Comparison of ENCODE assay signal across 1 cellular context in the genomic region with DNA sequence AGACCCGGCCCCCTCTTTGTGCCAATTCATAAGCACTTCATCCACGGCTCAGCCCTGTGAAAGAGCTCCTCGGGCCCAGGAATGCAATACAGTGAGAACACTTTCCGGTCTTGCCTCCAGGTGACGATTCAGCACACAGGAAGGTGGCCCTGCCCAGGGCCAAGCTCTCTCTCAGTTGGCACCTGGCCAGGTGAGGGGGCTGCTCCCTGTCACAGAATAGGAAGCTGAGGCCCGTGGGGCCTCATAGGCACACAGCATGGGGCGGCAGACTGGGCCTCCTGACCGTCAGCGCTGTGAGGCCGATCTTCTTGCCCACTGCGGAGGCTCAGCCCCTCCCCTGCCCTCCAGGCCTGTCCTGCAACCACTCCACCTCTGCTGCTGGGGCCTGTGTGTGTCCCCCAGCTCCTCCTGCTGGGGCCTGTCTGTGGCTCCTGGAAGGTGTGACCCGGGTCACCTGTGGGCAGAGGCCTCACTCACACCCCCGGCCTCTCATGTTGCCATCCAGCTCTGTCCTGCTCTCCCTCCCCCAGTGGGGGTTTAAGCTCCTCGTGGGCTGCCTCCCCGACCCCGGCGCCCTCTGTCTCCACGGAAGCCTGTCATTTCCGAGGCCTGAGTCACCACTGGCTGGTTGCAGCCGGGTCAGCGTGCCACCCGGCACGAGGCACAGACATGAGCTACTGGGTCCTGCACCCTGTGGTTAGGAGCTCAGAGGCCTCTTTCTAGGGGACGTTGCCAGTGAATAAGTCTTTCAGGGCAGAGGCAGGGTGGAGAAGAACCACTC.
TF ChIP-seq lines count a peak whose summit lies in the region.

No MANE protein-coding gene starts in this region.

TF ChIP-seq in HepG2, 621 proteins besides CTCF, POLR2A, EP300 and RAD21 (continued from another document and continues in another):
- TF ChIP-seq ZNF503 (CRISPR knock-in tag; IDR thresholded peaks at IDR 0.05), result no peak; the same call in 1 of the 2 replicates
- TF ChIP-seq, protein P1, sequence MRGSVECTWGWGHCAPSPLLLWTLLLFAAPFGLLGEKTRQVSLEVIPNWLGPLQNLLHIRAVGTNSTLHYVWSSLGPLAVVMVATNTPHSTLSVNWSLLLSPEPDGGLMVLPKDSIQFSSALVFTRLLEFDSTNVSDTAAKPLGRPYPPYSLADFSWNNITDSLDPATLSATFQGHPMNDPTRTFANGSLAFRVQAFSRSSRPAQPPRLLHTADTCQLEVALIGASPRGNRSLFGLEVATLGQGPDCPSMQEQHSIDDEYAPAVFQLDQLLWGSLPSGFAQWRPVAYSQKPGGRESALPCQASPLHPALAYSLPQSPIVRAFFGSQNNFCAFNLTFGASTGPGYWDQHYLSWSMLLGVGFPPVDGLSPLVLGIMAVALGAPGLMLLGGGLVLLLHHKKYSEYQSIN (CRISPR knock-in tag; IDR thresholded peaks at IDR 0.05; ENCODE audit: borderline replicate concordance), result no peak
- TF ChIP-seq NRL (CRISPR knock-in tag; IDR thresholded peaks at IDR 0.05; ENCODE audit: borderline replicate concordance), result peak; percentile 78; the same call in 1 of the 2 replicates
- 0 out of 2 replicates have a peak, but pooled peaks have one; percentile 30 for TF ChIP-seq KMT2B (CRISPR knock-in tag; IDR thresholded peaks at IDR 0.05)
- peak; percentile 47; the same call in 1 of the 2 replicates for TF ChIP-seq KMT2A (CRISPR knock-in tag; IDR thresholded peaks at IDR 0.05)
- TF ChIP-seq ARID3A (IDR thresholded peaks at IDR 0.05; ENCODE audit: low read depth, low read length), result no peak
- TF ChIP-seq NR2F1 (CRISPR knock-in tag; IDR thresholded peaks at IDR 0.05), result peak; percentile 68 to 82; a peak in 3 of 4 replicates
- TF ChIP-seq ZNF563 (CRISPR knock-in tag; IDR thresholded peaks at IDR 0.05), result 0 out of 2 replicates have a peak, but pooled peaks have one; percentile 20
- TF ChIP-seq, protein P2, sequence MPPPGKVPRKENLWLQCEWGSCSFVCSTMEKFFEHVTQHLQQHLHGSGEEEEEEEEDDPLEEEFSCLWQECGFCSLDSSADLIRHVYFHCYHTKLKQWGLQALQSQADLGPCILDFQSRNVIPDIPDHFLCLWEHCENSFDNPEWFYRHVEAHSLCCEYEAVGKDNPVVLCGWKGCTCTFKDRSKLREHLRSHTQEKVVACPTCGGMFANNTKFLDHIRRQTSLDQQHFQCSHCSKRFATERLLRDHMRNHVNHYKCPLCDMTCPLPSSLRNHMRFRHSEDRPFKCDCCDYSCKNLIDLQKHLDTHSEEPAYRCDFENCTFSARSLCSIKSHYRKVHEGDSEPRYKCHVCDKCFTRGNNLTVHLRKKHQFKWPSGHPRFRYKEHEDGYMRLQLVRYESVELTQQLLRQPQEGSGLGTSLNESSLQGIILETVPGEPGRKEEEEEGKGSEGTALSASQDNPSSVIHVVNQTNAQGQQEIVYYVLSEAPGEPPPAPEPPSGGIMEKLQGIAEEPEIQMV (CRISPR knock-in tag; IDR thresholded peaks at IDR 0.05; ENCODE audit: low read depth), result no peak; the same call in 1 of the 2 replicates
- TF ChIP-seq, protein P3, sequence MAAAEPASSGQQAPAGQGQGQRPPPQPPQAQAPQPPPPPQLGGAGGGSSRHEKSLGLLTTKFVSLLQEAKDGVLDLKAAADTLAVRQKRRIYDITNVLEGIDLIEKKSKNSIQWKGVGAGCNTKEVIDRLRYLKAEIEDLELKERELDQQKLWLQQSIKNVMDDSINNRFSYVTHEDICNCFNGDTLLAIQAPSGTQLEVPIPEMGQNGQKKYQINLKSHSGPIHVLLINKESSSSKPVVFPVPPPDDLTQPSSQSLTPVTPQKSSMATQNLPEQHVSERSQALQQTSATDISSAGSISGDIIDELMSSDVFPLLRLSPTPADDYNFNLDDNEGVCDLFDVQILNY (CRISPR knock-in tag; conservative IDR thresholded peaks at IDR 0.05), result no peak
- 0 out of 2 replicates have a peak, but pooled peaks have one; percentile 36 for TF ChIP-seq YEATS2 (CRISPR knock-in tag; IDR thresholded peaks at IDR 0.05; ENCODE audit: borderline replicate concordance)
- TF ChIP-seq ZNF460 (CRISPR knock-in tag; IDR thresholded peaks at IDR 0.05; ENCODE audit: borderline replicate concordance), result peak; percentile 60; the same call in 1 of the 2 replicates
- no peak for TF ChIP-seq NFE2L1 (CRISPR knock-in tag; IDR thresholded peaks at IDR 0.05; ENCODE audit: borderline replicate concordance)
- TF ChIP-seq NPAS2 (CRISPR knock-in tag; IDR thresholded peaks at IDR 0.05; ENCODE audit: borderline replicate concordance), result no peak
- 0 out of 2 replicates have a peak, but pooled peaks have one; percentile 58 for TF ChIP-seq SRY (CRISPR knock-in tag; IDR thresholded peaks at IDR 0.05)
- TF ChIP-seq ZNF878 (CRISPR knock-in tag; IDR thresholded peaks at IDR 0.05), result no peak
- peak; percentile 74; the same call in 1 of the 2 replicates for TF ChIP-seq JUN (CRISPR knock-in tag; IDR thresholded peaks at IDR 0.05)
- 0 out of 2 replicates have a peak, but pooled peaks have one; percentile 38 for TF ChIP-seq ZNF704 (CRISPR knock-in tag; IDR thresholded peaks at IDR 0.05; ENCODE audit: borderline replicate concordance)
- peak; percentile 64; the same call in 1 of the 2 replicates for TF ChIP-seq ZNF768 (CRISPR knock-in tag; IDR thresholded peaks at IDR 0.05)
- TF ChIP-seq, protein P4, sequence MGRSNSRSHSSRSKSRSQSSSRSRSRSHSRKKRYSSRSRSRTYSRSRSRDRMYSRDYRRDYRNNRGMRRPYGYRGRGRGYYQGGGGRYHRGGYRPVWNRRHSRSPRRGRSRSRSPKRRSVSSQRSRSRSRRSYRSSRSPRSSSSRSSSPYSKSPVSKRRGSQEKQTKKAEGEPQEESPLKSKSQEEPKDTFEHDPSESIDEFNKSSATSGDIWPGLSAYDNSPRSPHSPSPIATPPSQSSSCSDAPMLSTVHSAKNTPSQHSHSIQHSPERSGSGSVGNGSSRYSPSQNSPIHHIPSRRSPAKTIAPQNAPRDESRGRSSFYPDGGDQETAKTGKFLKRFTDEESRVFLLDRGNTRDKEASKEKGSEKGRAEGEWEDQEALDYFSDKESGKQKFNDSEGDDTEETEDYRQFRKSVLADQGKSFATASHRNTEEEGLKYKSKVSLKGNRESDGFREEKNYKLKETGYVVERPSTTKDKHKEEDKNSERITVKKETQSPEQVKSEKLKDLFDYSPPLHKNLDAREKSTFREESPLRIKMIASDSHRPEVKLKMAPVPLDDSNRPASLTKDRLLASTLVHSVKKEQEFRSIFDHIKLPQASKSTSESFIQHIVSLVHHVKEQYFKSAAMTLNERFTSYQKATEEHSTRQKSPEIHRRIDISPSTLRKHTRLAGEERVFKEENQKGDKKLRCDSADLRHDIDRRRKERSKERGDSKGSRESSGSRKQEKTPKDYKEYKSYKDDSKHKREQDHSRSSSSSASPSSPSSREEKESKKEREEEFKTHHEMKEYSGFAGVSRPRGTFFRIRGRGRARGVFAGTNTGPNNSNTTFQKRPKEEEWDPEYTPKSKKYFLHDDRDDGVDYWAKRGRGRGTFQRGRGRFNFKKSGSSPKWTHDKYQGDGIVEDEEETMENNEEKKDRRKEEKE (IDR thresholded peaks at IDR 0.05), result no peak
- TF ChIP-seq MTA1 (CRISPR knock-in tag; IDR thresholded peaks at IDR 0.05; ENCODE audit: borderline replicate concordance), result peak; percentile 63; the same call in 1 of the 2 replicates
- TF ChIP-seq ZNF549 (CRISPR knock-in tag; IDR thresholded peaks at IDR 0.05), result no peak
- TF ChIP-seq ZNF556 (CRISPR knock-in tag; IDR thresholded peaks at IDR 0.05; ENCODE audit: borderline replicate concordance), result 0 out of 2 replicates have a peak, but pooled peaks have one; percentile 26
- peak; percentile 63 for TF ChIP-seq PAXIP1 (CRISPR knock-in tag; conservative IDR thresholded peaks at IDR 0.05)
- no peak for TF ChIP-seq MAF1 (CRISPR knock-in tag; IDR thresholded peaks at IDR 0.05; ENCODE audit: borderline replicate concordance)
- peak; percentile 56 for TF ChIP-seq ZNF547 (CRISPR knock-in tag; IDR thresholded peaks at IDR 0.05)
- 0 out of 2 replicates have a peak, but pooled peaks have one; percentile 22 for TF ChIP-seq ZNF777 (CRISPR knock-in tag; IDR thresholded peaks at IDR 0.05)
- TF ChIP-seq HNRNPUL1 (IDR thresholded peaks at IDR 0.05; ENCODE audit: low read depth, low read length), result no peak
- peak; percentile 62 for TF ChIP-seq KAT8 (CRISPR knock-in tag; IDR thresholded peaks at IDR 0.05)
- TF ChIP-seq ZIK1 (CRISPR knock-in tag; IDR thresholded peaks at IDR 0.05; ENCODE audit: borderline replicate concordance, low read depth), result peak; percentile 75; the same call in 1 of the 2 replicates
- TF ChIP-seq SNAI1 (CRISPR knock-in tag; IDR thresholded peaks at IDR 0.05; ENCODE audit: borderline replicate concordance), result no peak
- no peak for TF ChIP-seq ZNF776 (CRISPR knock-in tag; IDR thresholded peaks at IDR 0.05)
- TF ChIP-seq ZNF709 (CRISPR knock-in tag; IDR thresholded peaks at IDR 0.05), result peak; percentile 35; the same call in 1 of the 2 replicates
- peak; percentile 30 for TF ChIP-seq YY1 (IDR thresholded peaks at IDR 0.05; ENCODE audit: insufficient read depth, insufficient replicate concordance, low read depth, low read length)
- TF ChIP-seq RNF2 (conservative IDR thresholded peaks at IDR 0.05; ENCODE audit: low read depth), result peak; percentile 96
- no peak for TF ChIP-seq ZNF468 (CRISPR knock-in tag; IDR thresholded peaks at IDR 0.05)
- no peak for TF ChIP-seq ZNF496 (CRISPR knock-in tag; IDR thresholded peaks at IDR 0.05; ENCODE audit: insufficient replicate concordance)
- no peak for TF ChIP-seq ZNF850 (CRISPR knock-in tag; conservative IDR thresholded peaks at IDR 0.05)
- peak; percentile 71; the same call in 1 of the 2 replicates for TF ChIP-seq NFKB2 (CRISPR knock-in tag; IDR thresholded peaks at IDR 0.05; ENCODE audit: borderline replicate concordance)
- 0 out of 2 replicates have a peak, but pooled peaks have one; percentile 34 for TF ChIP-seq KDM6A (CRISPR knock-in tag; IDR thresholded peaks at IDR 0.05; ENCODE audit: low read depth)
- no peak for TF ChIP-seq ZNF260 (CRISPR knock-in tag; IDR thresholded peaks at IDR 0.05; ENCODE audit: borderline replicate concordance, low read depth)
- TF ChIP-seq SRSF9 (IDR thresholded peaks at IDR 0.05; ENCODE audit: borderline replicate concordance, insufficient read depth, low read depth, low read length, poor library complexity, severe bottlenecking), result no peak
- TF ChIP-seq, protein P5, sequence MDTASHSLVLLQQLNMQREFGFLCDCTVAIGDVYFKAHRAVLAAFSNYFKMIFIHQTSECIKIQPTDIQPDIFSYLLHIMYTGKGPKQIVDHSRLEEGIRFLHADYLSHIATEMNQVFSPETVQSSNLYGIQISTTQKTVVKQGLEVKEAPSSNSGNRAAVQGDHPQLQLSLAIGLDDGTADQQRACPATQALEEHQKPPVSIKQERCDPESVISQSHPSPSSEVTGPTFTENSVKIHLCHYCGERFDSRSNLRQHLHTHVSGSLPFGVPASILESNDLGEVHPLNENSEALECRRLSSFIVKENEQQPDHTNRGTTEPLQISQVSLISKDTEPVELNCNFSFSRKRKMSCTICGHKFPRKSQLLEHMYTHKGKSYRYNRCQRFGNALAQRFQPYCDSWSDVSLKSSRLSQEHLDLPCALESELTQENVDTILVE (CRISPR knock-in tag; IDR thresholded peaks at IDR 0.05), result peak; percentile 27; the same call in 1 of the 2 replicates
